ENCODE assay signal across 17 cellular contexts in genomic region chr6:133555726-133556125, GRCh38.
A peak's percentile ranks its signal among the peaks of the same experiment; 100 is the strongest.
DNase-seq lines count a peak whose midpoint lies in the region; ATAC-seq, FAIRE-seq and TF ChIP-seq lines count a peak whose summit lies in the region.
"Had no signal": no experiment of that assay in that cellular context is flagged by ENCODE, and none has a peak within 500 bp of the region (broad histone marks: within the 10 kb centered on the region; RNA-seq: fewer than 3 reads in every experiment).

No MANE protein-coding gene starts in this region.

- TF ChIP-seq CTCF in A549 (IDR thresholded peaks at IDR 0.05): no peak
- TF ChIP-seq CTCF in astrocyte (IDR thresholded peaks at IDR 0.05; ENCODE audit: insufficient read depth, low read depth, low read length): no peak

- no peaks in the 10 kb centered on the region for H3K36me3 Mint-ChIP-seq in astrocyte (ENCODE audit: low read depth, unreplicated experiment)
- H3K36me3 Mint-ChIP-seq: CD8-positive, alpha-beta memory T cell had no signal

- no peak overlapping the region for H3K4me2 ChIP-seq in A549
- H3K4me2 ChIP-seq in astrocyte (ENCODE audit: low read length): no peak overlapping the region
- H3K4me2 ChIP-seq: BLaER1 had no signal

- peaks cover 14% of the 10 kb centered on the region; the same call in 2 of the 3 replicates for H3K9me3 ChIP-seq in A549
- peaks cover 11% of the 10 kb centered on the region for H3K9me3 ChIP-seq in astrocyte (ENCODE audit: insufficient read depth, low read depth, low read length)

- ATAC-seq in A549: no peak
- ATAC-seq in sciatic nerve: no peak

- no peak overlapping the region for H3K4me3 Mint-ChIP-seq in astrocyte (ENCODE audit: unreplicated experiment)
- H3K4me3 Mint-ChIP-seq: CD8-positive, alpha-beta memory T cell; H9 had no signal

- TF ChIP-seq RAD21 in A549 (conservative IDR thresholded peaks at IDR 0.05 in 1 of 2, IDR thresholded peaks at IDR 0.05 in 1 of 2): no peak

- CTCF ChIA-PET in A549 (lab: Yijun Ruan, JAX): interaction anchor here (2.1 kb wide), 1 partner anchor 13 kb away, joined by 6 read pairs; no protein-coding TSS in a partner anchor

- no peak for TF ChIP-seq EP300 in A549 (IDR thresholded peaks at IDR 0.05)

- H3K27ac Mint-ChIP-seq in astrocyte (ENCODE audit: unreplicated experiment): no peak overlapping the region
- H3K27ac Mint-ChIP-seq: CD8-positive, alpha-beta memory T cell; H9 had no signal

- no peak for TF ChIP-seq POLR2A in A549 (IDR thresholded peaks at IDR 0.05; ENCODE audit: low read length)

- H3K4me3 ChIP-seq in A549: no peak overlapping the region
- H3K4me3 ChIP-seq in astrocyte (ENCODE audit: insufficient read depth, low read depth, low read length): no peak overlapping the region
- H3K4me3 ChIP-seq: BLaER1 had no signal

- H4K20me1 ChIP-seq in astrocyte (ENCODE audit: insufficient read depth, low read length): no peaks in the 10 kb centered on the region
- H4K20me1 ChIP-seq: BLaER1 had no signal

- H3K27me3 Mint-ChIP-seq in astrocyte (ENCODE audit: low read depth, unreplicated experiment): peaks cover 2% of the 10 kb centered on the region

- no peak overlapping the region for H2AFZ ChIP-seq in astrocyte (ENCODE audit: low read depth, low read length)

- FAIRE-seq in A549 (lab: Jason Lieb, UNC): no peak
- no peak for FAIRE-seq in astrocyte (lab: Jason Lieb, UNC)
- FAIRE-seq: A204.1, G401.6, GM12891 had no signal

- WGBS in A549 (ENCODE audit: missing lambda C conversion rate): 89% methylated on average over 1 of the region's 1 CpG

- H3K79me2 ChIP-seq in astrocyte (ENCODE audit: insufficient read depth, low read length): no peaks in the 10 kb centered on the region

- intact Hi-C loops in sciatic nerve (cut with DNase I): no loop called here

- no peaks in the 10 kb centered on the region for H3K36me3 ChIP-seq in astrocyte (ENCODE audit: insufficient read depth, low read length)
- H3K36me3 ChIP-seq: BLaER1 had no signal

- DNase-seq in A549 (ENCODE audit: low read depth in 1 of 2, low spot score in 1 of 2) (no peak), DMS 273 (lab: John Stamatoyannopoulos, UW; ENCODE audit: unreplicated experiment) (peak; percentile 76), NCI-H446 (lab: John Stamatoyannopoulos, UW) (peak; percentile 33 to 72), astrocyte (ENCODE audit: low read depth) (peak; percentile 63), sciatic nerve (ENCODE audit: low spot score) (no peak)
- DNase-seq in stimulated activated CD8-positive, alpha-beta memory T cell treated with anti-CD3 and anti-CD28 coated beads, Interleukin-4, amount 100 ng/mL, for 48 hours: no peak
- DNase-seq in activated CD8-positive, alpha-beta memory T cell treated with anti-CD3 and anti-CD28 coated beads for 24 hours: no peak
- no peak for DNase-seq in NK-92 treated with Interleukin-12 subunit alpha and Interleukin-12 subunit beta, amount 100 ng/mL, for 24 hours (lab: John Stamatoyannopoulos, UW)
- DNase-seq: CD8-positive, alpha-beta memory T cell; DMS79 treated with DMSO at 0.1 percent for 48 hours; EL; GOT3; H9 had no signal

- POLR2A ChIA-PET in A549 (lab: Yijun Ruan, JAX): no interaction called here

- peaks cover 18% of the 10 kb centered on the region for H3K9me3 Mint-ChIP-seq in astrocyte (ENCODE audit: unreplicated experiment)

- peaks cover 10% of the 10 kb centered on the region for H3K4me1 Mint-ChIP-seq in astrocyte (ENCODE audit: low read depth, unreplicated experiment)
- H3K4me1 Mint-ChIP-seq: CD8-positive, alpha-beta memory T cell had no signal

- H3K27ac ChIP-seq in A549 (peak overlapping the region; percentile 17 to 52; a peak in 2 of 6 replicates), astrocyte (ENCODE audit: low read depth, low read length) (no peak overlapping the region)
- H3K27ac ChIP-seq: BLaER1 had no signal

- H3K4me1 ChIP-seq in A549: peaks cover 22% of the 10 kb centered on the region
- H3K4me1 ChIP-seq in astrocyte (ENCODE audit: insufficient read depth, low read length): peaks cover 17% of the 10 kb centered on the region
- H3K4me1 ChIP-seq: BLaER1 had no signal

- no peaks in the 10 kb centered on the region for H3K27me3 ChIP-seq in astrocyte (ENCODE audit: insufficient read depth, low read length)
- H3K27me3 ChIP-seq: BLaER1 had no signal

- no peak overlapping the region for H3K9ac ChIP-seq in astrocyte (ENCODE audit: low read length)
- H3K9ac ChIP-seq: BLaER1 had no signal

TF ChIP-seq in A549, 52 proteins besides CTCF, POLR2A, EP300 and RAD21:
- no peak for TF ChIP-seq CBX8 (IDR thresholded peaks at IDR 0.05)

Comparison
In these comparisons a context has a peak if more than half of its experiments do, and no peak if none do; other contexts are left out.
1. DNase-seq: peak in DMS 273 (single experiment), NCI-H446 (2 of 2) and astrocyte (single experiment); none in A549 (0 of 2), stimulated activated CD8-positive, alpha-beta memory T cell treated with anti-CD3 and anti-CD28 coated beads, Interleukin-4, amount 100 ng/mL, for 48 hours (single experiment), activated CD8-positive, alpha-beta memory T cell treated with anti-CD3 and anti-CD28 coated beads for 24 hours (single experiment), NK-92 treated with Interleukin-12 subunit alpha and Interleukin-12 subunit beta, amount 100 ng/mL, for 24 hours (single experiment) and sciatic nerve (single experiment).